In the genomic region with DNA sequence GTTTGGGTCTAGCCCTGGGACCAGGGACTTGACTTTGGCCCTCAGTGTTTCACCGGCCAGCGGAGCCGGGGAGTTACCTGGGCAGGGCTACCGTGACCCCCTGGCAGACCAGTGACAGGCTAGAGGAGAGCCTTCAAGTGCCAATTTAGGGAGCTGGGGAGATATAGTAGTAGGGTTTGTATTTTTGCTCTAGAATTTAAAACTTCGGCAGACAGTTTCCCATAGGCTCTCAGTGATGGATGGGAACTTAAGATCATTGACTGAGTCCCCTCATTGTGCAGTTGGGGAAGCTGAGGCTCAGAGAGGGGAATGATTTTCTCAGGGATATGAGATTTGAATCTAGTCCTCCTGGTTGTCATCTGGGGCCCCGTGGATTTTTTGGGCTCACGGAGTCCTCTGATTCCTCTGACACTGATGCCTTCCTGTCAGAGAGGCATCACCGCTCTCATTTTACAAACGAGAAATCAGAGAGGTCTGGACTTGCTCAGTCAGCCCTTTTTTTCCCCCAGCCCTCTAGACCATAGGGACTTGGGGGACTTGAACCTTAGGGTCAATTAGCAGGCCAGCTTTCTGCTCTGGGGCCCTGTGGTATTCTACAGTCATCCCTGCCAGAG, we compare ENCODE assay signal across 8 cellular contexts. TPM values are rescaled to one million over a fixed set of nuclear protein-coding genes. Genes with fewer than 3 reads are reported as not detected.
DNase-seq lines count a peak whose midpoint lies in the region; ATAC-seq and TF ChIP-seq lines count a peak whose summit lies in the region.

No MANE protein-coding gene starts in this region.

- intact Hi-C loops in A673 (cut with micrococcal nuclease; ENCODE audit: unreplicated experiment) = loop anchor here (2.0 to 10.0 kb wide), 4 partner anchors 305 to 1212 kb away; no protein-coding TSS in a partner anchor
- intact Hi-C loops in head of caudate nucleus (cut with DNase I) = loop anchor here (5.0 to 10.0 kb wide), 4 partner anchors 175 to 415 kb away; no protein-coding TSS in a partner anchor

- H3K9me3 ChIP-seq in A673 (ENCODE audit: low read depth, low read length, poor library complexity, severe bottlenecking) = no peaks in the 10 kb centered on the region
- no peaks in the 10 kb centered on the region for H3K9me3 ChIP-seq in muscle layer of duodenum (ENCODE audit: control insufficient read depth in 1 of 2, low read length in 2 of 2)

- no TSS peak for BruUV-seq in A673 (replicated peaks; lab: Mats Ljungman, UMichigan)

- H3K27ac ChIP-seq in A673 (ENCODE audit: low read depth, low read length, poor library complexity, severe bottlenecking) = peak overlapping the region; percentile 83
- H3K27ac ChIP-seq in muscle layer of duodenum (ENCODE audit: low read length) = no peak overlapping the region

- TF ChIP-seq CTCF in A673 (conservative IDR thresholded peaks at IDR 0.05; ENCODE audit: low read depth, low read length) (peak; percentile 29; the same call in 1 of the 2 replicates), HFFc6 (IDR thresholded peaks at IDR 0.05) (peak; percentile 53; the same call in 1 of the 2 replicates)

- ATAC-seq in activated naive CD8-positive, alpha-beta T cell treated with anti-CD3 and anti-CD28 coated beads, Interleukin-2, amount 50 U/mL, for 24 hours = peak; percentile 1

- DNase-seq in A673 (ENCODE audit: low spot score) (no peak), HFFc6 (no peak), HPDE6-E6E7 (ENCODE audit: extremely low spot score) (no peak), head of caudate nucleus (no peak), nucleus accumbens (lab: John Stamatoyannopoulos, UW) (no peak)
- no peak for DNase-seq in activated naive CD8-positive, alpha-beta T cell treated with anti-CD3 and anti-CD28 coated beads, Interleukin-2, amount 50 U/mL, for 24 hours
- no peak for DNase-seq in stimulated activated CD8-positive, alpha-beta memory T cell treated with anti-CD3 and anti-CD28 coated beads, Interleukin-4, amount 100 ng/mL, for 48 hours

- peak overlapping the region; percentile 65 for H3K4me3 ChIP-seq in A673 (ENCODE audit: low read depth, low read length, poor library complexity, severe bottlenecking)
- peak overlapping the region; percentile 74 to 79 for H3K4me3 ChIP-seq in muscle layer of duodenum (ENCODE audit: low read depth in 1 of 2, low read length in 2 of 2)

- H3K27me3 ChIP-seq in A673 (replicated peaks; ENCODE audit: insufficient read depth, low read depth, low read length, poor library complexity) (no peaks in the 10 kb centered on the region), muscle layer of duodenum (ENCODE audit: low read depth, low read length) (no peaks in the 10 kb centered on the region)

- peak overlapping the region; percentile 89 for H3K4me3 Mint-ChIP-seq in HFFc6
- peak overlapping the region; percentile 75 for H3K4me3 Mint-ChIP-seq in activated naive CD8-positive, alpha-beta T cell treated with anti-CD3 and anti-CD28 coated beads, Interleukin-2, amount 50 U/mL, for 24 hours

- POLR2A ChIA-PET in A673 (lab: Charles Lee; ENCODE audit: low non-redundant PET) = no interaction called here

- H3K9me3 Mint-ChIP-seq in HFFc6 = no peaks in the 10 kb centered on the region
- no peaks in the 10 kb centered on the region for H3K9me3 Mint-ChIP-seq in activated naive CD8-positive, alpha-beta T cell treated with anti-CD3 and anti-CD28 coated beads, Interleukin-2, amount 50 U/mL, for 24 hours

- no peaks in the 10 kb centered on the region for H3K36me3 ChIP-seq in A673 (ENCODE audit: insufficient read depth, low read length, poor library complexity, severe bottlenecking)
- H3K36me3 ChIP-seq in muscle layer of duodenum (ENCODE audit: control insufficient read depth in 1 of 2, insufficient read depth in 2 of 2, low read length in 2 of 2) = no peaks in the 10 kb centered on the region

- peak overlapping the region; percentile 97; the same call in 1 of the 2 replicates for H3K27ac Mint-ChIP-seq in HFFc6
- H3K27ac Mint-ChIP-seq in activated naive CD8-positive, alpha-beta T cell treated with anti-CD3 and anti-CD28 coated beads, Interleukin-2, amount 50 U/mL, for 24 hours = no peak overlapping the region

- peaks cover 42% of the 10 kb centered on the region for H3K4me1 Mint-ChIP-seq in HFFc6 (ENCODE audit: low read depth)
- H3K4me1 Mint-ChIP-seq in activated naive CD8-positive, alpha-beta T cell treated with anti-CD3 and anti-CD28 coated beads, Interleukin-2, amount 50 U/mL, for 24 hours = peaks cover 39% of the 10 kb centered on the region

- H3K4me1 ChIP-seq in A673 (ENCODE audit: insufficient read depth, low read length, poor library complexity, severe bottlenecking) (peaks cover 41% of the 10 kb centered on the region), muscle layer of duodenum (ENCODE audit: control insufficient read depth in 1 of 2, insufficient read depth in 2 of 2, low read length in 2 of 2) (peaks cover 3 to 37% of the 10 kb centered on the region in 2 donors)

- H3K27me3 Mint-ChIP-seq in HFFc6 (ENCODE audit: insufficient read depth) = peaks cover 9% of the 10 kb centered on the region
- H3K27me3 Mint-ChIP-seq in activated naive CD8-positive, alpha-beta T cell treated with anti-CD3 and anti-CD28 coated beads, Interleukin-2, amount 50 U/mL, for 24 hours = peaks cover 18% of the 10 kb centered on the region

- CTCF ChIA-PET in A673 (lab: Charles Lee) = interaction anchor here (1.3 to 2.8 kb wide), 5 partner anchors 9 to 308 kb away, joined by 4 to 24 read pairs (median 12); partner anchors contain the start of gene SSBP3

- no peaks in the 10 kb centered on the region for H3K36me3 Mint-ChIP-seq in HFFc6 (ENCODE audit: low read depth)
- no peaks in the 10 kb centered on the region for H3K36me3 Mint-ChIP-seq in activated naive CD8-positive, alpha-beta T cell treated with anti-CD3 and anti-CD28 coated beads, Interleukin-2, amount 50 U/mL, for 24 hours (ENCODE audit: low read depth)

RNA-seq across cellular contexts. Expression of gene ACOT11, which starts 58.3 kb away (rescaled TPM):
- 5.5 and 5.6 TPM in 2 replicates for total RNA-seq in A673 (2021)
- total RNA-seq in HFFc6 (2021; fragmentation: NEBNext Ultra II Directional; extraction: Animal tissue kit (Norgen Biotek cat#: 25700)) = 1 to 10 TPM; 2.9 to 4.8 (median 3.8) TPM
